In genomic region chr14:51869426-51870113, GRCh38 we compare ENCODE assay signal across 12 cellular contexts. TPM values are rescaled to one million over a fixed set of nuclear protein-coding genes. Genes with fewer than 3 reads are reported as not detected.
A peak's percentile ranks its signal among the peaks of the same experiment; 100 is the strongest.
DNase-seq lines count a peak whose midpoint lies in the region; ATAC-seq lines count a peak whose summit lies in the region.
"Had no signal": no experiment of that assay in that cellular context is flagged by ENCODE, and none has a peak within 500 bp of the region (broad histone marks: within the 10 kb centered on the region; RNA-seq: fewer than 3 reads in every experiment).

No MANE protein-coding gene starts in this region.

- H3K36me3 Mint-ChIP-seq in activated naive CD8-positive, alpha-beta T cell treated with anti-CD3 and anti-CD28 coated beads for 36 hours: peaks cover 34% of the 10 kb centered on the region

- peak; percentile 43 for DNase-seq in activated CD4-positive, alpha-beta T cell treated with anti-CD3 and anti-CD28 coated beads, Interleukin-2, amount 50 U/mL, for 1 hour
- DNase-seq in activated naive CD8-positive, alpha-beta T cell treated with anti-CD3 and anti-CD28 coated beads for 36 hours: peak; percentile 53
- peak in 2 of 3 experiments; percentile 30 to 36 for DNase-seq in stimulated activated CD4-positive, alpha-beta T cell treated with anti-CD3 and anti-CD28 coated beads, TNF-alpha, amount 100 ng/mL, for 4 hours (ENCODE audit: low read depth in 3 of 3)
- no peak for DNase-seq in LoVo (ENCODE audit: low spot score)
- DNase-seq: adrenal gland, HFFc6, NCI-H774, SW 1271 had no signal

- H3K4me1 Mint-ChIP-seq in activated naive CD8-positive, alpha-beta T cell treated with anti-CD3 and anti-CD28 coated beads for 36 hours: peaks cover 50% of the 10 kb centered on the region

- peak; percentile 21 for ATAC-seq in GM21367 (IDR thresholded peaks at IDR 0.05; ENCODE audit: unreplicated experiment)
- no peak for ATAC-seq in GM19023 (IDR thresholded peaks at IDR 0.05; ENCODE audit: unreplicated experiment)
- ATAC-seq in HG02571 (IDR thresholded peaks at IDR 0.05; ENCODE audit: unreplicated experiment): no peak
- ATAC-seq in HG02623 (IDR thresholded peaks at IDR 0.05; ENCODE audit: unreplicated experiment): no peak

- peak overlapping the region; percentile 24 for H3K4me3 Mint-ChIP-seq in activated naive CD8-positive, alpha-beta T cell treated with anti-CD3 and anti-CD28 coated beads for 36 hours
- H3K4me3 Mint-ChIP-seq: HFFc6 had no signal

- H3K9me3 Mint-ChIP-seq in activated naive CD8-positive, alpha-beta T cell treated with anti-CD3 and anti-CD28 coated beads for 36 hours: peaks cover 8% of the 10 kb centered on the region
- H3K9me3 Mint-ChIP-seq: HFFc6 had no signal

- no peak overlapping the region for H3K27ac Mint-ChIP-seq in activated naive CD8-positive, alpha-beta T cell treated with anti-CD3 and anti-CD28 coated beads for 36 hours
- H3K27ac Mint-ChIP-seq: HFFc6 had no signal

- H3K27me3 Mint-ChIP-seq in activated naive CD8-positive, alpha-beta T cell treated with anti-CD3 and anti-CD28 coated beads for 36 hours: no peaks in the 10 kb centered on the region

RNA-seq across cellular contexts. Expression of gene GNG2, which starts 9.2 kb away (rescaled TPM):
- total RNA-seq in activated naive CD8-positive, alpha-beta T cell treated with anti-CD3 and anti-CD28 coated beads for 36 hours: 100 to 1,000 TPM; 131 to 132 TPM
